25 cellular contexts compared by ENCODE assay signal in the genomic region with DNA sequence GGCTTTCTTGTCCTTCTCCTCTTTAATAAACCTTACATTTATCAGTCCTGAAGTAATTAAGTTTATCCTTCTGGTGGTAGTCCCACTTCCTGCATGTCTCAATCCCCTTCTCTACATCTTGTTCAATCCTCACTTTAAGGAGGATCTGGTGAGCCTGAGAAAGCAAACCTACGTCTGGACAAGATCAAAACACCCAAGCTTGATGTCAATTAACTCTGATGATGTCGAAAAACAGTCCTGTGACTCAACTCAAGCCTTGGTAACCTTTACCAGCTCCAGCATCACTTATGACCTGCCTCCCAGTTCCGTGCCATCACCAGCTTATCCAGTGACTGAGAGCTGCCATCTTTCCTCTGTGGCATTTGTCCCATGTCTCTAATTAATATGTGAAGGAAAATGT.
"Had no signal": no experiment of that assay in that cellular context is flagged by ENCODE, and none has a peak within 500 bp of the region (broad histone marks: within the 10 kb centered on the region; RNA-seq: fewer than 3 reads in every experiment).

No MANE protein-coding gene starts in this region.

- FAIRE-seq: colon had no signal

- DNase-seq: activated B cell treated with CpG ODN at 0.5 μM for 24 hours; activated CD4-positive, alpha-beta T cell treated with anti-CD3 and anti-CD28 coated beads for 48 hours; activated CD4-positive, alpha-beta T cell treated with anti-CD3 and anti-CD28 coated beads, Interleukin-2, amount 50 U/mL, for 1 hour; activated CD4-positive, alpha-beta T cell treated with anti-CD3 and anti-CD28 coated beads, Interleukin-2, amount 50 U/mL, for 48 hours; activated CD8-positive, alpha-beta memory T cell treated with anti-CD3 and anti-CD28 coated beads for 24 hours; activated CD8-positive, alpha-beta T cell treated with anti-CD3 and anti-CD28 coated beads for 36 hours; activated effector memory CD4-positive, alpha-beta T cell treated with Interleukin-2 at 50 U/mL for 16 hours; activated gamma-delta T cell treated with Interleukin-2 at 50 U/mL for 16 hours; activated naive CD4-positive, alpha-beta T cell treated with anti-CD3 and anti-CD28 coated beads, Interleukin-2, amount 50 U/mL, for 16 hours; activated naive CD4-positive, alpha-beta T cell treated with Interleukin-2 at 50 U/mL for 16 hours; activated T-cell treated with anti-CD3 and anti-CD28 coated beads, Interleukin-2, amount 50 U/mL, for 4 hours; amygdala; aorta; body of pancreas; cortex of kidney; dermis blood vessel endothelial cell; effector CD4-positive, alpha-beta T cell; effector memory CD8-positive, alpha-beta T cell; erythroblast; foreskin melanocyte; T-helper 1 cell; T-helper 17 cell; T1000; WERI-Rb-1 had no signal
